ENCODE assay signal across 2 cellular contexts in the genomic region with DNA sequence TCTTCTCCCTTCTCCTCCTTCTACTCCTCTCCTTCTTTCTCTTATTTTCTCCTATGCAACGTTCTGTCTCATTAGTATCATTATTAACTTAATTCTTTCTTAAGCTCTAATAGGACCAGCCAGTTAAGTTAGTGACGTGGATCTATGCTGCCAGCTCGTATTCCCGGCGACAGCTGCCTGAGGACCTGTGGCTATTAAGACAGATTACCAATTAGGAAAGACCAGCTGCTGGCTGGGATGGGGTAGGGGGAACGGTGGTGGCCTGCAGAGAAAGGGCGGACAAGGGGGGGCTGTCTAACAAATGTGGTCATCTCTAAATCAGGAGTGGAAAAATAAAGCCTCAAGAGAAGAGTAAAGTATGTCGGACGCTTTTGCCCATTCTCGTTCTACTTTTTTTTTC.
TF ChIP-seq lines count a peak whose summit lies in the region.

No MANE protein-coding gene starts in this region.

TF ChIP-seq in SK-N-SH, 30 proteins besides CTCF, POLR2A, EP300 and RAD21:
- TF ChIP-seq, protein P1, sequence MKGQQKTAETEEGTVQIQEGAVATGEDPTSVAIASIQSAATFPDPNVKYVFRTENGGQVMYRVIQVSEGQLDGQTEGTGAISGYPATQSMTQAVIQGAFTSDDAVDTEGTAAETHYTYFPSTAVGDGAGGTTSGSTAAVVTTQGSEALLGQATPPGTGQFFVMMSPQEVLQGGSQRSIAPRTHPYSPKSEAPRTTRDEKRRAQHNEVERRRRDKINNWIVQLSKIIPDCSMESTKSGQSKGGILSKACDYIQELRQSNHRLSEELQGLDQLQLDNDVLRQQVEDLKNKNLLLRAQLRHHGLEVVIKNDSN (IDR thresholded peaks at IDR 0.05; ENCODE audit: borderline replicate concordance, low read depth), result no peak
- TF ChIP-seq MXI1 (IDR thresholded peaks at IDR 0.05; ENCODE audit: low read depth, low read length) (no peak), FOXJ3 (CRISPR knock-in tag; IDR thresholded peaks at IDR 0.05) (no peak), RCOR1 (IDR thresholded peaks at IDR 0.05; ENCODE audit: low read length) (no peak), TCF12 (IDR thresholded peaks at IDR 0.05) (no peak), SMC3 (IDR thresholded peaks at IDR 0.05; ENCODE audit: low read depth, low read length) (no peak), GABPA (IDR thresholded peaks at IDR 0.05; ENCODE audit: low read depth) (no peak), FOSL2 (IDR thresholded peaks at IDR 0.05; ENCODE audit: borderline replicate concordance, low read depth) (no peak), POLR2AphosphoS5 (IDR thresholded peaks at IDR 0.05; ENCODE audit: low read depth, low read length) (no peak), ELF1 (IDR thresholded peaks at IDR 0.05) (no peak), GATA2 (CRISPR knock-in tag; IDR thresholded peaks at IDR 0.05) (no peak), JUND (IDR thresholded peaks at IDR 0.05) (no peak), MEF2A (IDR thresholded peaks at IDR 0.05; ENCODE audit: borderline replicate concordance, low read depth) (no peak), CHD2 (IDR thresholded peaks at IDR 0.05; ENCODE audit: low read length, partially characterized antibody) (no peak), SIN3A (IDR thresholded peaks at IDR 0.05; ENCODE audit: borderline replicate concordance, low read depth, low read length) (no peak), TAF1 (IDR thresholded peaks at IDR 0.05; ENCODE audit: borderline replicate concordance, low read depth, low read length) (no peak)
- TF ChIP-seq, protein P2, sequence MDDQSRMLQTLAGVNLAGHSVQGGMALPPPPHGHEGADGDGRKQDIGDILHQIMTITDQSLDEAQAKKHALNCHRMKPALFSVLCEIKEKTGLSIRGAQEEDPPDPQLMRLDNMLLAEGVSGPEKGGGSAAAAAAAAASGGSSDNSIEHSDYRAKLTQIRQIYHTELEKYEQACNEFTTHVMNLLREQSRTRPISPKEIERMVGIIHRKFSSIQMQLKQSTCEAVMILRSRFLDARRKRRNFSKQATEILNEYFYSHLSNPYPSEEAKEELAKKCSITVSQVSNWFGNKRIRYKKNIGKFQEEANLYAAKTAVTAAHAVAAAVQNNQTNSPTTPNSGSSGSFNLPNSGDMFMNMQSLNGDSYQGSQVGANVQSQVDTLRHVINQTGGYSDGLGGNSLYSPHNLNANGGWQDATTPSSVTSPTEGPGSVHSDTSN (IDR thresholded peaks at IDR 0.05), result no peak
- TF ChIP-seq, protein P3, sequence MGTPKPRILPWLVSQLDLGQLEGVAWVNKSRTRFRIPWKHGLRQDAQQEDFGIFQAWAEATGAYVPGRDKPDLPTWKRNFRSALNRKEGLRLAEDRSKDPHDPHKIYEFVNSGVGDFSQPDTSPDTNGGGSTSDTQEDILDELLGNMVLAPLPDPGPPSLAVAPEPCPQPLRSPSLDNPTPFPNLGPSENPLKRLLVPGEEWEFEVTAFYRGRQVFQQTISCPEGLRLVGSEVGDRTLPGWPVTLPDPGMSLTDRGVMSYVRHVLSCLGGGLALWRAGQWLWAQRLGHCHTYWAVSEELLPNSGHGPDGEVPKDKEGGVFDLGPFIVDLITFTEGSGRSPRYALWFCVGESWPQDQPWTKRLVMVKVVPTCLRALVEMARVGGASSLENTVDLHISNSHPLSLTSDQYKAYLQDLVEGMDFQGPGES (IDR thresholded peaks at IDR 0.05; ENCODE audit: low read depth, low read length), result no peak
- TF ChIP-seq, protein P4, sequence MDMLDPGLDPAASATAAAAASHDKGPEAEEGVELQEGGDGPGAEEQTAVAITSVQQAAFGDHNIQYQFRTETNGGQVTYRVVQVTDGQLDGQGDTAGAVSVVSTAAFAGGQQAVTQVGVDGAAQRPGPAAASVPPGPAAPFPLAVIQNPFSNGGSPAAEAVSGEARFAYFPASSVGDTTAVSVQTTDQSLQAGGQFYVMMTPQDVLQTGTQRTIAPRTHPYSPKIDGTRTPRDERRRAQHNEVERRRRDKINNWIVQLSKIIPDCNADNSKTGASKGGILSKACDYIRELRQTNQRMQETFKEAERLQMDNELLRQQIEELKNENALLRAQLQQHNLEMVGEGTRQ (IDR thresholded peaks at IDR 0.05; ENCODE audit: borderline replicate concordance, low read depth, low read length), result no peak

TF ChIP-seq in SK-N-SH treated with all-trans-retinoic acid at 6 μM for 48 hours, 23 proteins besides CTCF, POLR2A, EP300 and RAD21:
- no peak for TF ChIP-seq ZNF8 (CRISPR knock-in tag; IDR thresholded peaks at IDR 0.05)
